15 cellular contexts compared by ENCODE assay signal in the genomic region with DNA sequence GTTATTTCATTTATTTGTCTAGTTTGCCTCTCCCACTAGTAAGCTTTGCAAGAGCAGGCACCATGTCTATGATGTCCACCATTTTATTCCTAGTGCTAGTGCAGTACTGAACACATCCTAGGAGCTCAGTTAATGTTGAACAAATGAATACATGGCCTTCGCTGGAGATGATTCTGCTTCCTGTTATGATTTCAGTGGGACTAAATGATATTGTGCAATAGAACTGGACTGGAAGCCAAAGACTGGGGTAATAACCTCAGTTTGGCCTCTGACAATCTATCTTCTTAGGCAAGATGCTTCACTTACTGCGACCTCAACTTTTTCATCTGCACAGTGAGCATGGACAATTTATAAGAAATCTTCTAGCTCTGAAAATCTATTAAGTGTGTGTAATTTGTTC.
DNase-seq lines count a peak whose midpoint lies in the region; ATAC-seq and TF ChIP-seq lines count a peak whose summit lies in the region.
"Had no signal": no experiment of that assay in that cellular context is flagged by ENCODE, and none has a peak within 500 bp of the region (broad histone marks: within the 10 kb centered on the region; RNA-seq: fewer than 3 reads in every experiment).

No MANE protein-coding gene starts in this region.

- H3K27ac ChIP-seq in GM23248 = peak overlapping the region; percentile 48
- no peak overlapping the region for H3K27ac ChIP-seq in brain microvascular endothelial cell
- H3K27ac ChIP-seq in sigmoid colon = peak overlapping the region; percentile 55 to 80 (median 74)
- H3K27ac ChIP-seq in substantia nigra (ENCODE audit: low read depth, low read length, poor library complexity, severe bottlenecking) = no peak overlapping the region
- H3K27ac ChIP-seq: neutrophil, PC-9 had no signal

- H3K36me3 ChIP-seq in GM23248 (ENCODE audit: low read depth) = no peaks in the 10 kb centered on the region
- no peaks in the 10 kb centered on the region for H3K36me3 ChIP-seq in brain microvascular endothelial cell (replicated peaks)
- H3K36me3 ChIP-seq in sigmoid colon = no peaks in the 10 kb centered on the region
- H3K36me3 ChIP-seq: neutrophil had no signal

- intact Hi-C loops in left cardiac atrium (cut with DNase I) = loop anchor here in 1 of 2 donors (10.0 kb wide), 1 partner anchor 280 kb away; no protein-coding TSS in a partner anchor
- intact Hi-C loops in sigmoid colon (cut with DNase I) = loop anchor here (5.0 kb wide), 2 partner anchors 87 to 188 kb away; no protein-coding TSS in a partner anchor

- DNase-seq in GM23248 (peak; percentile 87), brain microvascular endothelial cell (peak; percentile 71), left cardiac atrium (no peak), sigmoid colon (no peak), COR-L47 (lab: John Stamatoyannopoulos, UW) (no peak), substantia nigra (lab: John Stamatoyannopoulos, UW) (no peak), RPMI8226 (no peak)
- DNase-seq in activated T-cell treated with anti-CD3 and anti-CD28 coated beads, Interleukin-2, amount 50 U/mL, for 24 hours = no peak
- DNase-seq: activated naive CD4-positive, alpha-beta T cell treated with Interleukin-2 at 50 U/mL for 16 hours; CD8-positive, alpha-beta T cell; PC-9; stimulated activated CD4-positive, alpha-beta T cell treated with anti-CD3 and anti-CD28 coated beads, Interleukin-2, amount 100 ng/mL, for 48 hours; T-helper 9 cell had no signal

- no peaks in the 10 kb centered on the region for H3K9me3 ChIP-seq in GM23248 (ENCODE audit: low read depth)
- H3K9me3 ChIP-seq in sigmoid colon = no peaks in the 10 kb centered on the region
- H3K9me3 ChIP-seq: neutrophil had no signal

- H3F3A ChIP-seq in GM23248 (ENCODE audit: insufficient read depth) = peaks cover 72% of the 10 kb centered on the region

- no peaks in the 10 kb centered on the region for H3K79me2 ChIP-seq in GM23248 (ENCODE audit: insufficient read depth)

- no peak overlapping the region for H3K9ac ChIP-seq in GM23248

- H3K27ac Mint-ChIP-seq in activated T-cell treated with anti-CD3 and anti-CD28 coated beads, Interleukin-2, amount 50 U/mL, for 24 hours = no peak overlapping the region
- H3K27ac Mint-ChIP-seq: CD8-positive, alpha-beta T cell had no signal

- H2AFZ ChIP-seq in GM23248 = no peak overlapping the region
- H2AFZ ChIP-seq: PC-9 had no signal

- no peak for TF ChIP-seq CTCF in brain microvascular endothelial cell (IDR thresholded peaks at IDR 0.05; ENCODE audit: low read depth, low read length, missing control alignments)
- TF ChIP-seq CTCF in sigmoid colon (IDR thresholded peaks at IDR 0.05) = no peak

- in situ Hi-C loops in GM23248 (cut with MboI) = no loop called here
- in situ Hi-C loops in brain microvascular endothelial cell (cut with HindIII; ENCODE audit: low pct_ligation_motif_present, low sequenced_read_pairs) = no loop called here

- peak; percentile 65 to 69 for ATAC-seq in left cardiac atrium
- ATAC-seq: CD8-positive, alpha-beta T cell had no signal

- no peaks in the 10 kb centered on the region for H4K20me1 ChIP-seq in GM23248 (ENCODE audit: insufficient read depth)

- H3K4me3 ChIP-seq in GM23248 (no peak overlapping the region), brain microvascular endothelial cell (ENCODE audit: low read depth, low read length) (no peak overlapping the region), sigmoid colon (no peak overlapping the region)
- H3K4me3 ChIP-seq: lung, PC-9 had no signal

- H3K9me2 ChIP-seq in GM23248 (ENCODE audit: insufficient read depth) = no peaks in the 10 kb centered on the region

- H3K4me1 ChIP-seq in GM23248 (ENCODE audit: insufficient read depth) (peaks cover 59% of the 10 kb centered on the region), sigmoid colon (peaks cover 0 to 76% (median 62%) of the 10 kb centered on the region in 4 donors)

- H3K27me3 ChIP-seq in GM23248 (replicated peaks; ENCODE audit: insufficient read depth) (no peaks in the 10 kb centered on the region), brain microvascular endothelial cell (replicated peaks) (no peaks in the 10 kb centered on the region), sigmoid colon (no peaks in the 10 kb centered on the region)
- H3K27me3 ChIP-seq: neutrophil had no signal

- TF ChIP-seq EP300 in sigmoid colon (IDR thresholded peaks at IDR 0.05) = peak in 1 of 4 donors; percentile 32

- H3K36me3 Mint-ChIP-seq in activated T-cell treated with anti-CD3 and anti-CD28 coated beads, Interleukin-2, amount 50 U/mL, for 24 hours (ENCODE audit: low read depth) = no peaks in the 10 kb centered on the region
- H3K36me3 Mint-ChIP-seq: CD8-positive, alpha-beta T cell had no signal

- peak overlapping the region; percentile 30 for H3K4me2 ChIP-seq in GM23248 (ENCODE audit: unreplicated experiment)
- H3K4me2 ChIP-seq: PC-9 had no signal

- H3K4me3 Mint-ChIP-seq in activated T-cell treated with anti-CD3 and anti-CD28 coated beads, Interleukin-2, amount 50 U/mL, for 24 hours = no peak overlapping the region
- H3K4me3 Mint-ChIP-seq: CD8-positive, alpha-beta T cell had no signal

- WGBS in GM23248 (ENCODE audit: low coverage in 1 of 2, low lambda C conversion rate in 2 of 2, missing lambda C conversion rate in 2 of 2), 2 experiments = 0 to 4% methylated on average over 2 of the region's 2 CpGs
- 35 to 46% methylated on average over 2 of the region's 2 CpGs for WGBS in sigmoid colon, 2 donors

- H3K27me3 Mint-ChIP-seq in activated T-cell treated with anti-CD3 and anti-CD28 coated beads, Interleukin-2, amount 50 U/mL, for 24 hours = no peaks in the 10 kb centered on the region

- no peaks in the 10 kb centered on the region for H3K4me1 Mint-ChIP-seq in activated T-cell treated with anti-CD3 and anti-CD28 coated beads, Interleukin-2, amount 50 U/mL, for 24 hours (ENCODE audit: low read depth)

- TF ChIP-seq POLR2A in sigmoid colon (IDR thresholded peaks at IDR 0.05) = no peak

- no peaks in the 10 kb centered on the region for H3K9me3 Mint-ChIP-seq in activated T-cell treated with anti-CD3 and anti-CD28 coated beads, Interleukin-2, amount 50 U/mL, for 24 hours
- H3K9me3 Mint-ChIP-seq: CD8-positive, alpha-beta T cell had no signal

Comparison
In these comparisons a context has a peak if more than half of its experiments do, and no peak if none do; other contexts are left out.
1. DNase-seq: peak in GM23248 (single experiment) and brain microvascular endothelial cell (single experiment); none in left cardiac atrium (single experiment), sigmoid colon (single experiment), activated T-cell treated with anti-CD3 and anti-CD28 coated beads, Interleukin-2, amount 50 U/mL, for 24 hours (single experiment), COR-L47 (single experiment), substantia nigra (0 of 49) and RPMI8226 (single experiment).
2. H3K27ac ChIP-seq: peak in GM23248 (single experiment) and sigmoid colon (4 of 4); none in brain microvascular endothelial cell (single experiment) and substantia nigra (single experiment).